1 cellular context compared by ENCODE assay signal in the genomic region with DNA sequence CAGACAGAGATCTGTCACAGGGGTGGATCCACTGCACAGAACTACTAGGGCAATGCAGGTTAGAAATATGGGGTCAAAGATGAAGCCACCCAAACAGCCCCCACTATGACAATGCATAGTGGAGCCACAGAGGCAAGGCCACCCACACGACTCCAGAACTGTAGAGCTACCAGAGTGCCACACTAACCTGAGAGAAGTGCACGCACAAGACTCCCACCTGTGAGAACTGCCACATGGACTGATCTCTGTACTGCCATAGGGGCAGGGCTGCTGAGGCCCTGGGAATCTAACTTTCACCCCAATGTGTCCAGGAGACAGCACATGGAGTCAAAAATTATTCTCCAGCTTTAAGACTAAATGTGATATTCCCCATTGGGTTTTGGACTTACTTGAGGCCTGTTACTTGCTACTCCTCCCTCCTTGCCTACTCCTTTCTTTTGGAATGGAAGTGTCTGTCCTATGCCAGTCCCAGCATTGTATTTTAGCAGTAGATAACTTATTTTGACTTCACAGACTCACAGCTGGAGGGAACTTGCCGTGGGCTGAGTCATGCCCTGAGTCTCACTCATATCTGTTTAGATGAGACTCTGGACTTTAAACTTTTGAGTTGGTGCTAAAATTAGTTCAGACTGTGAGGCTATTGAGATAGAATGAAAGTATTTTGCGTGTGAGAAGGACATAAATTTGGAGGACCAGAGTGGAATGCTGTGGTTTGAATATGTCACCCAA.
TF ChIP-seq lines count a peak whose summit lies in the region.

No MANE protein-coding gene starts in this region.

TF ChIP-seq in GM12878, 131 proteins besides CTCF, POLR2A, EP300 and RAD21 (continues in another document):
- TF ChIP-seq TCF12 (IDR thresholded peaks at IDR 0.05; ENCODE audit: low read depth, low read length) (no peak), FOXM1 (IDR thresholded peaks at IDR 0.05; ENCODE audit: low read depth, low read length) (no peak), SUZ12 (IDR thresholded peaks at IDR 0.05; ENCODE audit: unreplicated experiment) (no peak), E2F8 (IDR thresholded peaks at IDR 0.05; ENCODE audit: low read depth, partially characterized antibody) (no peak), HCFC1 (IDR thresholded peaks at IDR 0.05; ENCODE audit: low read length) (no peak), NR2C1 (IDR thresholded peaks at IDR 0.05) (no peak), NRF1 (conservative IDR thresholded peaks at IDR 0.05; ENCODE audit: low read depth, low read length) (no peak), ATF2 (IDR thresholded peaks at IDR 0.05; ENCODE audit: low read length) (no peak), NBN (IDR thresholded peaks at IDR 0.05) (no peak), JUNB (IDR thresholded peaks at IDR 0.05) (no peak), TBL1XR1 (IDR thresholded peaks at IDR 0.05; ENCODE audit: low read depth, low read length) (no peak), POLR2AphosphoS5 (IDR thresholded peaks at IDR 0.05; ENCODE audit: low read length) (no peak), MEF2B (IDR thresholded peaks at IDR 0.05; ENCODE audit: partially characterized antibody, poor library complexity, severe bottlenecking) (peak; percentile 55), GATAD2B (conservative IDR thresholded peaks at IDR 0.05; ENCODE audit: low read depth) (no peak), KDM1A (IDR thresholded peaks at IDR 0.05; ENCODE audit: borderline replicate concordance) (no peak), ATF7 (IDR thresholded peaks at IDR 0.05; ENCODE audit: low read depth) (0 out of 2 replicates have a peak, but pooled peaks have one; percentile 15), MEF2A (IDR thresholded peaks at IDR 0.05; ENCODE audit: insufficient read depth, low read depth, low read length) (peak; percentile 19; the same call in 1 of the 2 replicates), ZBTB40 (IDR thresholded peaks at IDR 0.05; ENCODE audit: borderline replicate concordance) (no peak), SRF (IDR thresholded peaks at IDR 0.05; ENCODE audit: low read depth in 2 of 2, low read length in 2 of 2) (no peak), STAT3 (IDR thresholded peaks at IDR 0.05; ENCODE audit: low read depth, low read length) (no peak), SKIL (IDR thresholded peaks at IDR 0.05; ENCODE audit: low read depth, poor library complexity, severe bottlenecking) (no peak), BCL11A (IDR thresholded peaks at IDR 0.05; ENCODE audit: low read depth, low read length) (no peak), ESRRA (IDR thresholded peaks at IDR 0.05; ENCODE audit: low read length) (no peak), MAX (IDR thresholded peaks at IDR 0.05; ENCODE audit: low read depth, low read length) (no peak), RB1 (IDR thresholded peaks at IDR 0.05; ENCODE audit: borderline replicate concordance) (no peak), STAT1 (conservative IDR thresholded peaks at IDR 0.05) (no peak)
- TF ChIP-seq, protein P1, sequence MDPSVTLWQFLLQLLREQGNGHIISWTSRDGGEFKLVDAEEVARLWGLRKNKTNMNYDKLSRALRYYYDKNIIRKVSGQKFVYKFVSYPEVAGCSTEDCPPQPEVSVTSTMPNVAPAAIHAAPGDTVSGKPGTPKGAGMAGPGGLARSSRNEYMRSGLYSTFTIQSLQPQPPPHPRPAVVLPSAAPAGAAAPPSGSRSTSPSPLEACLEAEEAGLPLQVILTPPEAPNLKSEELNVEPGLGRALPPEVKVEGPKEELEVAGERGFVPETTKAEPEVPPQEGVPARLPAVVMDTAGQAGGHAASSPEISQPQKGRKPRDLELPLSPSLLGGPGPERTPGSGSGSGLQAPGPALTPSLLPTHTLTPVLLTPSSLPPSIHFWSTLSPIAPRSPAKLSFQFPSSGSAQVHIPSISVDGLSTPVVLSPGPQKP (IDR thresholded peaks at IDR 0.05; ENCODE audit: low read depth, low read length) = no peak
- TF ChIP-seq, protein P2, sequence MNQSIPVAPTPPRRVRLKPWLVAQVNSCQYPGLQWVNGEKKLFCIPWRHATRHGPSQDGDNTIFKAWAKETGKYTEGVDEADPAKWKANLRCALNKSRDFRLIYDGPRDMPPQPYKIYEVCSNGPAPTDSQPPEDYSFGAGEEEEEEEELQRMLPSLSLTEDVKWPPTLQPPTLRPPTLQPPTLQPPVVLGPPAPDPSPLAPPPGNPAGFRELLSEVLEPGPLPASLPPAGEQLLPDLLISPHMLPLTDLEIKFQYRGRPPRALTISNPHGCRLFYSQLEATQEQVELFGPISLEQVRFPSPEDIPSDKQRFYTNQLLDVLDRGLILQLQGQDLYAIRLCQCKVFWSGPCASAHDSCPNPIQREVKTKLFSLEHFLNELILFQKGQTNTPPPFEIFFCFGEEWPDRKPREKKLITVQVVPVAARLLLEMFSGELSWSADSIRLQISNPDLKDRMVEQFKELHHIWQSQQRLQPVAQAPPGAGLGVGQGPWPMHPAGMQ (IDR thresholded peaks at IDR 0.05; ENCODE audit: borderline replicate concordance) = no peak
- TF ChIP-seq, protein P3, sequence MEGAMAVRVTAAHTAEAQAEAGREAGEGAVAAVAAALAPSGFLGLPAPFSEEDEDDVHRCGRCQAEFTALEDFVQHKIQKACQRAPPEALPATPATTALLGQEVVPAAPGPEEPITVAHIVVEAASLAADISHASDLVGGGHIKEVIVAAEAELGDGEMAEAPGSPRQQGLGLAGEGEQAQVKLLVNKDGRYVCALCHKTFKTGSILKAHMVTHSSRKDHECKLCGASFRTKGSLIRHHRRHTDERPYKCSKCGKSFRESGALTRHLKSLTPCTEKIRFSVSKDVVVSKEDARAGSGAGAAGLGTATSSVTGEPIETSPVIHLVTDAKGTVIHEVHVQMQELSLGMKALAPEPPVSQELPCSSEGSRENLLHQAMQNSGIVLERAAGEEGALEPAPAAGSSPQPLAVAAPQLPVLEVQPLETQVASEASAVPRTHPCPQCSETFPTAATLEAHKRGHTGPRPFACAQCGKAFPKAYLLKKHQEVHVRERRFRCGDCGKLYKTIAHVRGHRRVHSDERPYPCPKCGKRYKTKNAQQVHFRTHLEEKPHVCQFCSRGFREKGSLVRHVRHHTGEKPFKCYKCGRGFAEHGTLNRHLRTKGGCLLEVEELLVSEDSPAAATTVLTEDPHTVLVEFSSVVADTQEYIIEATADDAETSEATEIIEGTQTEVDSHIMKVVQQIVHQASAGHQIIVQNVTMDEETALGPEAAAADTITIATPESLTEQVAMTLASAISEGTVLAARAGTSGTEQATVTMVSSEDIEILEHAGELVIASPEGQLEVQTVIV (IDR thresholded peaks at IDR 0.05; ENCODE audit: borderline replicate concordance, partially characterized antibody) = no peak
- TF ChIP-seq, protein P4, sequence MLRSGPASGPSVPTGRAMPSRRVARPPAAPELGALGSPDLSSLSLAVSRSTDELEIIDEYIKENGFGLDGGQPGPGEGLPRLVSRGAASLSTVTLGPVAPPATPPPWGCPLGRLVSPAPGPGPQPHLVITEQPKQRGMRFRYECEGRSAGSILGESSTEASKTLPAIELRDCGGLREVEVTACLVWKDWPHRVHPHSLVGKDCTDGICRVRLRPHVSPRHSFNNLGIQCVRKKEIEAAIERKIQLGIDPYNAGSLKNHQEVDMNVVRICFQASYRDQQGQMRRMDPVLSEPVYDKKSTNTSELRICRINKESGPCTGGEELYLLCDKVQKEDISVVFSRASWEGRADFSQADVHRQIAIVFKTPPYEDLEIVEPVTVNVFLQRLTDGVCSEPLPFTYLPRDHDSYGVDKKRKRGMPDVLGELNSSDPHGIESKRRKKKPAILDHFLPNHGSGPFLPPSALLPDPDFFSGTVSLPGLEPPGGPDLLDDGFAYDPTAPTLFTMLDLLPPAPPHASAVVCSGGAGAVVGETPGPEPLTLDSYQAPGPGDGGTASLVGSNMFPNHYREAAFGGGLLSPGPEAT (IDR thresholded peaks at IDR 0.05; ENCODE audit: low read depth) = peak; percentile 45; the same call in 1 of the 2 replicates
- TF ChIP-seq, protein P5, sequence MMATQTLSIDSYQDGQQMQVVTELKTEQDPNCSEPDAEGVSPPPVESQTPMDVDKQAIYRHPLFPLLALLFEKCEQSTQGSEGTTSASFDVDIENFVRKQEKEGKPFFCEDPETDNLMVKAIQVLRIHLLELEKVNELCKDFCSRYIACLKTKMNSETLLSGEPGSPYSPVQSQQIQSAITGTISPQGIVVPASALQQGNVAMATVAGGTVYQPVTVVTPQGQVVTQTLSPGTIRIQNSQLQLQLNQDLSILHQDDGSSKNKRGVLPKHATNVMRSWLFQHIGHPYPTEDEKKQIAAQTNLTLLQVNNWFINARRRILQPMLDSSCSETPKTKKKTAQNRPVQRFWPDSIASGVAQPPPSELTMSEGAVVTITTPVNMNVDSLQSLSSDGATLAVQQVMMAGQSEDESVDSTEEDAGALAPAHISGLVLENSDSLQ (IDR thresholded peaks at IDR 0.05) = no peak
